ENCODE assay signal across 15 cellular contexts in genomic region chr4:10441512-10441911, GRCh38. TPM values are rescaled to one million over a fixed set of nuclear protein-coding genes. Genes with fewer than 3 reads are reported as not detected.
DNase-seq lines count a peak whose midpoint lies in the region; ATAC-seq and TF ChIP-seq lines count a peak whose summit lies in the region.
"Had no signal": no experiment of that assay in that cellular context is flagged by ENCODE, and none has a peak within 500 bp of the region (broad histone marks: within the 10 kb centered on the region; RNA-seq: fewer than 3 reads in every experiment).

No MANE protein-coding gene starts in this region.

- POLR2A ChIA-PET in PC-9 (lab: Charles Lee; ENCODE audit: unreplicated experiment), result no interaction called here

- no peaks in the 10 kb centered on the region for H4K20me1 ChIP-seq in PC-9 (ENCODE audit: insufficient read depth)

- intact Hi-C loops in PC-9 (cut with micrococcal nuclease; ENCODE audit: unreplicated experiment), result no loop called here

- H2AFZ ChIP-seq in PC-9, result no peak overlapping the region

- H3K27ac Mint-ChIP-seq in endodermal cell, result peak overlapping the region; percentile 44
- H3K27ac Mint-ChIP-seq: B cell had no signal

- peaks cover 35% of the 10 kb centered on the region for H3K9me3 Mint-ChIP-seq in endodermal cell

- TSS peak; percentile 10 for BruUV-seq in PC-9 (replicated peaks; lab: Mats Ljungman, UMichigan)

- CTCF ChIA-PET in PC-9 (lab: Charles Lee), result no interaction called here

- H3K27me3 ChIP-seq in PC-9 (ENCODE audit: insufficient read depth, low read depth) (no peaks in the 10 kb centered on the region), endodermal cell (ENCODE audit: control insufficient read depth, insufficient read depth, low read length, poor library complexity, severe bottlenecking) (no peaks in the 10 kb centered on the region)

- no peaks in the 10 kb centered on the region for H3K9me2 ChIP-seq in PC-9 (ENCODE audit: insufficient read depth)

- H3K4me1 Mint-ChIP-seq in endodermal cell, result peaks cover 15% of the 10 kb centered on the region
- H3K4me1 Mint-ChIP-seq: B cell; CD4-positive, alpha-beta memory T cell had no signal

- no peaks in the 10 kb centered on the region for H3F3A ChIP-seq in PC-9 (ENCODE audit: insufficient read depth, low read depth)

- 0 out of 2 replicates have a peak, but pooled peaks cover 3% of the 10 kb centered on the region for H3K9me3 ChIP-seq in PC-9 (ENCODE audit: insufficient read depth, low read depth)
- H3K9me3 ChIP-seq in endodermal cell (ENCODE audit: control insufficient read depth, low read length), result peaks cover 39% of the 10 kb centered on the region
- H3K9me3 ChIP-seq: HAP-1 had no signal

- H3K36me3 Mint-ChIP-seq in endodermal cell (ENCODE audit: low read depth), result peaks cover 40% of the 10 kb centered on the region

- H3K36me3 ChIP-seq in PC-9 (ENCODE audit: low read depth) (peaks cover 10% of the 10 kb centered on the region; the same call in 1 of the 2 replicates), endodermal cell (ENCODE audit: control insufficient read depth, insufficient read depth, low read length) (peaks cover 36% of the 10 kb centered on the region)

- H3K4me3 Mint-ChIP-seq in endodermal cell, result no peak overlapping the region
- H3K4me3 Mint-ChIP-seq: B cell; CD4-positive, alpha-beta memory T cell had no signal

- no peaks in the 10 kb centered on the region for H3K27me3 Mint-ChIP-seq in endodermal cell (ENCODE audit: insufficient read depth)
- H3K27me3 Mint-ChIP-seq: B cell; CD4-positive, alpha-beta memory T cell had no signal

- TF ChIP-seq CTCF in PC-9 (conservative IDR thresholded peaks at IDR 0.05) (no peak), endodermal cell (conservative IDR thresholded peaks at IDR 0.05) (no peak)

- no peak overlapping the region for H3K9ac ChIP-seq in endodermal cell (ENCODE audit: extremely low read depth, low read length, poor library complexity, severe bottlenecking)

- no peak overlapping the region for H3K4me2 ChIP-seq in PC-9

- WGBS in endodermal cell (ENCODE audit: insufficient coverage in 1 of 2, insufficient read length in 1 of 2), 2 experiments, result 84 to 85% methylated on average over 2 to 4 of the region's 4 CpGs

- H3K4me1 ChIP-seq in PC-9 (replicated peaks; ENCODE audit: insufficient read depth) (no peaks in the 10 kb centered on the region), endodermal cell (ENCODE audit: control insufficient read depth, insufficient read depth, low read length) (no peaks in the 10 kb centered on the region)
- H3K4me1 ChIP-seq: HAP-1 had no signal

- H3K79me2 ChIP-seq in PC-9 (ENCODE audit: low read depth), result no peaks in the 10 kb centered on the region

- no peak for ATAC-seq in GM19328 (IDR thresholded peaks at IDR 0.05; ENCODE audit: unreplicated experiment)

- DNase-seq in NCI-H82 (lab: John Stamatoyannopoulos, UW), result peak; percentile 2
- no peak for DNase-seq in NCI-H82 treated with DMSO at 0.1 percent for 48 hours (lab: John Stamatoyannopoulos, UW; ENCODE audit: unreplicated experiment)
- DNase-seq in PC-9, result no peak
- DNase-seq in endodermal cell, result no peak
- DNase-seq in NK-92 treated with Interleukin-12 subunit alpha and Interleukin-12 subunit beta, amount 100 ng/mL, for 24 hours (lab: John Stamatoyannopoulos, UW), result no peak
- no peak for DNase-seq in GM19238 (ENCODE audit: insufficient read length, low spot score)
- DNase-seq: CD4-positive, alpha-beta memory T cell; COR-L47; DMS53; GF-D8; GOT3 had no signal

- H3K4me3 ChIP-seq in PC-9, result no peak overlapping the region
- H3K4me3 ChIP-seq in endodermal cell (ENCODE audit: low read length), result no peak overlapping the region
- H3K4me3 ChIP-seq: HAP-1 had no signal

- no peak overlapping the region for H3K27ac ChIP-seq in PC-9
- no peak overlapping the region for H3K27ac ChIP-seq in endodermal cell (ENCODE audit: low read depth, low read length)
- H3K27ac ChIP-seq: C4-2B had no signal

RNA-seq across cellular contexts. Expression of gene ZNF518B, which starts 15.7 kb away (rescaled TPM):
- total RNA-seq in PC-9 (2021) (6.9 and 12.3 TPM in 2 replicates), endodermal cell (10 to 100 TPM; 46.2 to 46.4 TPM)
- polyA plus RNA-seq in endodermal cell (2013, experiment 1 of 2), result 32.3 TPM
- 33.7 TPM for polyA plus RNA-seq in endodermal cell (2013, experiment 2 of 2)
